In the genomic region with DNA sequence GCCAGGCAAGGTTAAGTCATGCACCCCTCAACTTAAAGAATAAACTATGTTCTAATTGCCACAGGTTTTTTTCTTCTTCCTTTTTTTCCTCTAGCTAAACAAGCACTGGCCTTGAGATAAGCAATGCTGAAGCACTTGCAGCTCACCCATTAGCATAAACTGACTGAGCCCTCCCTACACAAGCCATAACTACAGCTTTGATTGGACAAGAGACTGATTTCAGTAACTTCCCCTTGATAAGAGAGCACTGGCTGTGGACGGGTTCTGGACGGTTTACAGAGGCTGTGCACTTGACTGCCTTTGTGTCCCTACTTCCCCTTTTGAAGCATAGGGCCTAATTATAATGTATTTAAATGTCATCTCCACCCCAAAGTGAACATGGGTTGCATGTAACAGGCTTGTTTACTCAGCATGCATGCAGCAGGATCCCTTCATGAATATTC, we compare ENCODE assay signal across 7 cellular contexts. TPM values are rescaled to one million over a fixed set of nuclear protein-coding genes. Genes with fewer than 3 reads are reported as not detected.
A peak's percentile ranks its signal among the peaks of the same experiment; 100 is the strongest.
DNase-seq lines count a peak whose midpoint lies in the region; ATAC-seq and TF ChIP-seq lines count a peak whose summit lies in the region.
"Not testable (repeated sequence)": the region's sequence is repeated elsewhere in the genome, so short reads cannot be mapped to it uniquely, and the experiment has no call there.

No MANE protein-coding gene starts in this region.

- not testable (repeated sequence) for H3K4me3 ChIP-seq in cardiac muscle cell

- H3K4me1 Mint-ChIP-seq in IgD-negative memory B cell: peaks cover 5 to 11% (median 10%) of the 10 kb centered on the region in 3 donors
- H3K4me1 Mint-ChIP-seq in activated B cell treated with CpG ODN at 0.5 μM for 24 hours: peaks cover 22% of the 10 kb centered on the region
- H3K4me1 Mint-ChIP-seq in mesothelial cell of epicardium: not testable (repeated sequence)

- peak; percentile 50 for ATAC-seq in activated B cell treated with CpG ODN at 0.5 μM for 24 hours (ENCODE audit: low read depth)

- CTCF ChIA-PET in activated B cell treated with CpG ODN at 0.5 μM for 24 hours (lab: Charles Lee): interaction anchor here (0.6 kb wide), 1 partner anchor 940 kb away, joined by 3 read pairs; no protein-coding TSS in a partner anchor

- POLR2A ChIA-PET in activated B cell treated with CpG ODN at 0.5 μM for 24 hours (lab: Charles Lee): interaction anchor here (0.6 to 0.7 kb wide), 2 partner anchors 26 to 510 kb away, joined by 4 to 6 read pairs; partner anchors contain the start of gene RNU1-1

- H3K4me1 ChIP-seq in cardiac muscle cell (ENCODE audit: low read depth): not testable (repeated sequence)

- H3K4me3 Mint-ChIP-seq in IgD-negative memory B cell: peak overlapping the region in 3 of 4 donors; percentile 10 to 54 (median 14)
- peak overlapping the region; percentile 28 for H3K4me3 Mint-ChIP-seq in activated B cell treated with CpG ODN at 0.5 μM for 24 hours
- H3K4me3 Mint-ChIP-seq in mesothelial cell of epicardium: not testable (repeated sequence)

- H3K36me3 ChIP-seq in cardiac muscle cell: not testable (repeated sequence)

- not testable (repeated sequence) for H3K36me3 Mint-ChIP-seq in IgD-negative memory B cell; activated B cell treated with CpG ODN at 0.5 μM for 24 hours (ENCODE audit: low read depth); mesothelial cell of epicardium

- not testable (repeated sequence) for TF ChIP-seq CTCF in activated B cell treated with CpG ODN at 0.5 μM for 24 hours (IDR thresholded peaks at IDR 0.05); cardiac muscle cell (IDR thresholded peaks at IDR 0.05; ENCODE audit: low read depth, low read length); mesothelial cell of epicardium (IDR thresholded peaks at IDR 0.05; ENCODE audit: unreplicated experiment)

- peak overlapping the region; percentile 88 for H3K27ac ChIP-seq in cardiac muscle cell

- intact Hi-C loops in activated B cell treated with CpG ODN at 0.5 μM for 24 hours (cut with micrococcal nuclease): not testable (repeated sequence)

- not testable (repeated sequence) for H3K27me3 Mint-ChIP-seq in IgD-negative memory B cell; activated B cell treated with CpG ODN at 0.5 μM for 24 hours; mesothelial cell of epicardium (ENCODE audit: low read depth)

- H3K27me3 ChIP-seq in cardiac muscle cell: not testable (repeated sequence)

- H3K27ac Mint-ChIP-seq in IgD-negative memory B cell (peak overlapping the region in 2 of 3 donors; percentile 15 to 94), activated B cell treated with CpG ODN at 0.5 μM for 24 hours (peak overlapping the region; percentile 78), mesothelial cell of epicardium (peak overlapping the region; percentile 11)

- DNase-seq in CMK (ENCODE audit: low read depth) (peak; percentile 42), NCI-H526 treated with DMSO at 0.1 percent for 48 hours (lab: John Stamatoyannopoulos, UW) (peak; percentile 59), SIG-M5 treated with dmso at 0.1 percent for 504 hours (lab: John Stamatoyannopoulos, UW; ENCODE audit: unreplicated experiment) (peak; percentile 69), cardiac muscle cell (ENCODE audit: low read depth in 1 of 2, low spot score in 1 of 2) (peak in 1 of 2 donors; percentile 53)
- DNase-seq in activated B cell treated with CpG ODN at 0.5 μM for 24 hours; mesothelial cell of epicardium (ENCODE audit: low spot score in 2 of 2, unreplicated experiment in 2 of 2): not testable (repeated sequence)

- H3K9me3 Mint-ChIP-seq in IgD-negative memory B cell, activated B cell treated with CpG ODN at 0.5 μM for 24 hours, mesothelial cell of epicardium: not testable (repeated sequence)

- not testable (repeated sequence) for H3K9me3 ChIP-seq in cardiac muscle cell (ENCODE audit: low read depth)

RNA-seq across cellular contexts. Expression of gene RNU1-1, which starts 26.4 kb away (rescaled TPM):
- polyA plus RNA-seq in IgD-negative memory B cell (not detected), cardiac muscle cell (3.8 TPM in 1 of 2 replicates, not detected in the other)
- total RNA-seq in activated B cell treated with CpG ODN at 0.5 μM for 24 hours (3,526 and 4,195 TPM in 2 replicates), cardiac muscle cell (under 0.01 TPM in 2 replicates), mesothelial cell of epicardium (3,774 to 3,945 TPM (median 3,937 TPM) in 3 replicates)

Comparison
In these comparisons a context has a peak if more than half of its experiments do, and no peak if none do; other contexts are left out.
1. H3K27ac Mint-ChIP-seq: peak in every context shown above with its lines; median percentile 78 in activated B cell treated with CpG ODN at 0.5 μM for 24 hours; 54 in IgD-negative memory B cell; 11 in mesothelial cell of epicardium.
2. RNA of gene RNU1-1, which starts 26.4 kb away (total RNA-seq): 3,774 to 3,945 TPM in mesothelial cell of epicardium and 3,526 to 4,195 TPM in activated B cell treated with CpG ODN at 0.5 μM for 24 hours; under 0.01 TPM in cardiac muscle cell; every median in the first group is over 1,000 times any median in the second.